In genomic region chr2:216519154-216519762, GRCh38 we compare ENCODE assay signal across 8 cellular contexts.
DNase-seq lines count a peak whose midpoint lies in the region; ATAC-seq lines count a peak whose summit lies in the region.

No MANE protein-coding gene starts in this region.

- no peak overlapping the region for H3K4me3 Mint-ChIP-seq in central memory CD8-positive, alpha-beta T cell

- DNase-seq in GF-D8 (lab: John Stamatoyannopoulos, UW) (peak; percentile 33), HCEC 1CT (peak; percentile 69), NCI-H1694 (lab: John Stamatoyannopoulos, UW) (peak; percentile 89), SW 1271 (lab: John Stamatoyannopoulos, UW) (peak; percentile 29 to 65), kidney glomerular epithelial cell (lab: John Stamatoyannopoulos, UW) (peak; percentile 74), NCI-H128 (lab: John Stamatoyannopoulos, UW; ENCODE audit: unreplicated experiment) (no peak)
- DNase-seq in central memory CD8-positive, alpha-beta T cell (ENCODE audit: low spot score in 2 of 2) = peak in 1 of 2 donors; percentile 31
- peak; percentile 13 for DNase-seq in stimulated activated CD8-positive, alpha-beta memory T cell treated with anti-CD3 and anti-CD28 coated beads, Interleukin-7, amount 100 ng/mL, for 24 hours (ENCODE audit: low read depth)

- H3K9me3 Mint-ChIP-seq in central memory CD8-positive, alpha-beta T cell = no peaks in the 10 kb centered on the region

- H3K36me3 Mint-ChIP-seq in central memory CD8-positive, alpha-beta T cell (ENCODE audit: insufficient read depth) = no peaks in the 10 kb centered on the region

- peak; percentile 52 for ATAC-seq in central memory CD8-positive, alpha-beta T cell (replicated peaks; ENCODE audit: extremely low read depth, poor library complexity, severe bottlenecking)

- no peak overlapping the region for H3K27ac Mint-ChIP-seq in central memory CD8-positive, alpha-beta T cell (ENCODE audit: low read depth)

- H3K27me3 Mint-ChIP-seq in central memory CD8-positive, alpha-beta T cell = no peaks in the 10 kb centered on the region

- no peaks in the 10 kb centered on the region for H3K4me1 Mint-ChIP-seq in central memory CD8-positive, alpha-beta T cell
